ENCODE assay signal across 23 cellular contexts in genomic region chrX:11365426-11365825, GRCh38.
DNase-seq lines count a peak whose midpoint lies in the region; ATAC-seq, FAIRE-seq and TF ChIP-seq lines count a peak whose summit lies in the region.
"Had no signal": no experiment of that assay in that cellular context is flagged by ENCODE, and none has a peak within 500 bp of the region (broad histone marks: within the 10 kb centered on the region; RNA-seq: fewer than 3 reads in every experiment).

No MANE protein-coding gene starts in this region.

- H3K4me3 ChIP-seq in coronary artery = no peak overlapping the region
- H3K4me3 ChIP-seq: BLaER1, HAP-1 had no signal

- no peak for TF ChIP-seq CTCF in C4-2B (conservative IDR thresholded peaks at IDR 0.05)
- TF ChIP-seq CTCF in coronary artery (IDR thresholded peaks at IDR 0.05) = no peak
- TF ChIP-seq CTCF in omental fat pad (IDR thresholded peaks at IDR 0.05) = no peak

- no peaks in the 10 kb centered on the region for H3K27me3 Mint-ChIP-seq in immature natural killer cell (ENCODE audit: low read depth in 3 of 3)
- H3K27me3 Mint-ChIP-seq: B cell; CD4-positive, alpha-beta T cell; CD8-positive, alpha-beta memory T cell had no signal

- H3K9me3 Mint-ChIP-seq in immature natural killer cell = peaks cover 0 to 3% (median 0%) of the 10 kb centered on the region in 6 donors
- H3K9me3 Mint-ChIP-seq: CD4-positive, alpha-beta T cell; HFFc6 had no signal

- no peak for DNase-seq in RCC 7860 (ENCODE audit: low spot score)
- DNase-seq in immature natural killer cell = no peak
- no peak for DNase-seq in coronary artery (ENCODE audit: low spot score)
- no peak for DNase-seq in omental fat pad (ENCODE audit: low spot score)
- DNase-seq: CD4-positive, alpha-beta T cell; CD8-positive, alpha-beta memory T cell; DMS 273 treated with DMSO at 0.1 percent for 48 hours; DMS53; DMS79 treated with DMSO at 0.1 percent for 48 hours; GF-D8; GOT3; HFFc6 had no signal

- H3K27ac ChIP-seq in C4-2B = peak overlapping the region; percentile 36; the same call in 1 of the 2 replicates
- H3K27ac ChIP-seq in coronary artery = no peak overlapping the region
- H3K27ac ChIP-seq: BLaER1 had no signal

- no peaks in the 10 kb centered on the region for H3K36me3 Mint-ChIP-seq in immature natural killer cell
- H3K36me3 Mint-ChIP-seq: CD14-positive monocyte; CD8-positive, alpha-beta memory T cell had no signal

- peak; percentile 26 for FAIRE-seq in RCC 7860 (lab: Jason Lieb, UNC)
- FAIRE-seq in colon (lab: Jason Lieb, UNC) = peak; percentile 80
- FAIRE-seq: A204.1, D721Med, GM12891, GM18507, H54 had no signal

- H3K4me1 Mint-ChIP-seq in immature natural killer cell = no peaks in the 10 kb centered on the region
- H3K4me1 Mint-ChIP-seq: CD8-positive, alpha-beta memory T cell had no signal

- no peak overlapping the region for H3K27ac Mint-ChIP-seq in immature natural killer cell
- H3K27ac Mint-ChIP-seq: B cell; CD4-positive, alpha-beta T cell; CD8-positive, alpha-beta memory T cell; HFFc6 had no signal

- no peak for ATAC-seq in omental fat pad (ENCODE audit: low FRiP score)

- H3K4me3 Mint-ChIP-seq in immature natural killer cell = no peak overlapping the region
- H3K4me3 Mint-ChIP-seq: B cell; CD14-positive monocyte; CD4-positive, alpha-beta T cell; CD8-positive, alpha-beta memory T cell; HFFc6 had no signal
